ENCODE assay signal across 22 cellular contexts in genomic region chr1:151936653-151937052, GRCh38. TPM values are rescaled to one million over a fixed set of nuclear protein-coding genes. Genes with fewer than 3 reads are reported as not detected.
DNase-seq lines count a peak whose midpoint lies in the region; ATAC-seq and TF ChIP-seq lines count a peak whose summit lies in the region.
"Had no signal": no experiment of that assay in that cellular context is flagged by ENCODE, and none has a peak within 500 bp of the region (broad histone marks: within the 10 kb centered on the region; RNA-seq: fewer than 3 reads in every experiment).

No MANE protein-coding gene starts in this region.

- H3K36me3 ChIP-seq in PC-3 (ENCODE audit: low read depth, low read length) (no peaks in the 10 kb centered on the region), hepatocyte (replicated peaks; ENCODE audit: insufficient read depth, low read depth) (no peaks in the 10 kb centered on the region), neural progenitor cell (no peaks in the 10 kb centered on the region), upper lobe of right lung (no peaks in the 10 kb centered on the region)
- H3K36me3 ChIP-seq: thyroid gland had no signal

- TF ChIP-seq CTCF in PC-3 (conservative IDR thresholded peaks at IDR 0.05; ENCODE audit: low read depth, low read length) = no peak
- no peak for TF ChIP-seq CTCF in hepatocyte (IDR thresholded peaks at IDR 0.05; ENCODE audit: poor library complexity)
- no peak for TF ChIP-seq CTCF in neural progenitor cell (IDR thresholded peaks at IDR 0.05)
- TF ChIP-seq CTCF in upper lobe of right lung (IDR thresholded peaks at IDR 0.05) = no peak
- TF ChIP-seq CTCF in natural killer cell (IDR thresholded peaks at IDR 0.05) = no peak

- intact Hi-C loops in PC-3 (cut with micrococcal nuclease) = loop anchor here (1.0 kb wide), 1 partner anchor 10 kb away; no protein-coding TSS in a partner anchor
- intact Hi-C loops in upper lobe of right lung (cut with DNase I) = no loop called here
- intact Hi-C loops in natural killer cell (cut with micrococcal nuclease) = no loop called here

- BruUV-seq in PC-3 (replicated peaks; lab: Mats Ljungman, UMichigan) = TSS peak; percentile 93

- H3F3A ChIP-seq in PC-3 (ENCODE audit: low read length, unreplicated experiment) = no peaks in the 10 kb centered on the region
- no peaks in the 10 kb centered on the region for H3F3A ChIP-seq in neural progenitor cell (ENCODE audit: low read depth)

- POLR2A ChIA-PET in PC-3 (lab: Charles Lee; ENCODE audit: unreplicated experiment) = interaction anchor here (0.5 to 2.0 kb wide), 7 partner anchors 10 to 65 kb away, joined by 3 to 23 read pairs (median 5); partner anchors contain the start of gene S100A10

- H3K4me3 Mint-ChIP-seq in neural progenitor cell = peak overlapping the region; percentile 0
- H3K4me3 Mint-ChIP-seq in activated T-cell treated with anti-CD3 and anti-CD28 coated beads, Interleukin-2, amount 50 U/mL, for 72 hours = no peak overlapping the region
- H3K4me3 Mint-ChIP-seq in natural killer cell = no peak overlapping the region
- H3K4me3 Mint-ChIP-seq: activated naive CD8-positive, alpha-beta T cell treated with anti-CD3 and anti-CD28 coated beads, Interleukin-2, amount 10 ng/mL, durations not matched to agents 7 days and 5 days; activated T-helper 1 cell treated with anti-CD3 and anti-CD28 coated beads, Interleukin-12 subunit alpha, Interleukin-12 subunit beta, Interleukin-2, Interleukin-4 antibody, amounts not matched to agents 30 ng/mL and 10 ng/mL and 1 ng/mL, durations not matched to agents 14 hours and 24 hours and 36 hours; CD4-positive, alpha-beta memory T cell; T-helper 1 cell treated with Interleukin-12 subunit alpha and Interleukin-12 subunit beta and Interleukin-4 antibody, amounts not matched to agents 30 μg/mL and 1 μg/mL, for 36 hours had no signal

- H4K20me1 ChIP-seq in PC-3 (ENCODE audit: low read length) (no peaks in the 10 kb centered on the region), hepatocyte (ENCODE audit: insufficient read depth, poor library complexity, severe bottlenecking) (no peaks in the 10 kb centered on the region), neural progenitor cell (ENCODE audit: low read depth) (no peaks in the 10 kb centered on the region)

- H3K27me3 Mint-ChIP-seq in neural progenitor cell (ENCODE audit: insufficient read depth, low read depth) (peaks cover 6% of the 10 kb centered on the region), natural killer cell (ENCODE audit: low read depth in 2 of 2) (peaks cover 8 to 13% of the 10 kb centered on the region in 2 donors)
- H3K27me3 Mint-ChIP-seq in activated T-cell treated with anti-CD3 and anti-CD28 coated beads, Interleukin-2, amount 50 U/mL, for 72 hours (ENCODE audit: low read depth) = no peaks in the 10 kb centered on the region

- H3K9me3 ChIP-seq in PC-3 (ENCODE audit: low read length) (no peaks in the 10 kb centered on the region), hepatocyte (ENCODE audit: low read depth) (no peaks in the 10 kb centered on the region), neural progenitor cell (ENCODE audit: low read depth) (no peaks in the 10 kb centered on the region), upper lobe of right lung (no peaks in the 10 kb centered on the region)
- H3K9me3 ChIP-seq: psoas muscle, thyroid gland had no signal

- H3K36me3 Mint-ChIP-seq in neural progenitor cell = no peaks in the 10 kb centered on the region
- H3K36me3 Mint-ChIP-seq in activated T-cell treated with anti-CD3 and anti-CD28 coated beads, Interleukin-2, amount 50 U/mL, for 72 hours (ENCODE audit: insufficient read depth in 2 of 2) = peaks cover 0 to 2% of the 10 kb centered on the region in 2 donors
- H3K36me3 Mint-ChIP-seq in natural killer cell = no peaks in the 10 kb centered on the region
- H3K36me3 Mint-ChIP-seq: activated naive CD8-positive, alpha-beta T cell treated with anti-CD3 and anti-CD28 coated beads, Interleukin-2, amount 10 ng/mL, durations not matched to agents 7 days and 5 days had no signal

- H3K9ac ChIP-seq in PC-3 (ENCODE audit: low read length) (peak overlapping the region; percentile 41), neural progenitor cell (no peak overlapping the region)

- whole genome bisulfite sequencing in hepatocyte (ENCODE audit: low lambda C conversion rate, missing lambda C conversion rate) = 15% methylated on average over 7 of the region's 7 CpGs

- H3K4me1 ChIP-seq in PC-3 (ENCODE audit: insufficient read depth, low read length) = peaks cover 38% of the 10 kb centered on the region
- H3K4me1 ChIP-seq in hepatocyte (ENCODE audit: insufficient read depth) = peaks cover 30% of the 10 kb centered on the region
- H3K4me1 ChIP-seq in neural progenitor cell = peaks cover 7% of the 10 kb centered on the region
- H3K4me1 ChIP-seq in upper lobe of right lung = peaks cover 3% of the 10 kb centered on the region
- H3K4me1 ChIP-seq: psoas muscle had no signal

- CTCF ChIA-PET in PC-3 (lab: Charles Lee) = interaction anchor here (0.6 to 4.2 kb wide), 12 partner anchors 8 to 77 kb away, joined by 3 to 46 read pairs (median 4); no protein-coding TSS in a partner anchor

- no peaks in the 10 kb centered on the region for H3K27me3 ChIP-seq in PC-3 (ENCODE audit: low read length)
- no peaks in the 10 kb centered on the region for H3K27me3 ChIP-seq in hepatocyte
- peaks cover 26% of the 10 kb centered on the region for H3K27me3 ChIP-seq in neural progenitor cell
- no peaks in the 10 kb centered on the region for H3K27me3 ChIP-seq in upper lobe of right lung
- H3K27me3 ChIP-seq: thyroid gland had no signal

- H3K4me1 Mint-ChIP-seq in neural progenitor cell (peaks cover 40% of the 10 kb centered on the region), natural killer cell (peaks cover 0 to 11% of the 10 kb centered on the region in 2 donors)
- H3K4me1 Mint-ChIP-seq in activated T-cell treated with anti-CD3 and anti-CD28 coated beads, Interleukin-2, amount 50 U/mL, for 72 hours (ENCODE audit: low read depth) = peaks cover 16% of the 10 kb centered on the region

- no peak overlapping the region; the same call in 1 of the 2 replicates for H3K4me3 ChIP-seq in PC-3 (ENCODE audit: low read length)
- no peak overlapping the region for H3K4me3 ChIP-seq in hepatocyte
- H3K4me3 ChIP-seq in neural progenitor cell = no peak overlapping the region
- no peak overlapping the region for H3K4me3 ChIP-seq in upper lobe of right lung
- H3K4me3 ChIP-seq: psoas muscle, thyroid gland had no signal

- H3K79me2 ChIP-seq in PC-3 (ENCODE audit: low read length) (no peaks in the 10 kb centered on the region), hepatocyte (peaks cover 4% of the 10 kb centered on the region), neural progenitor cell (ENCODE audit: low read depth) (no peaks in the 10 kb centered on the region)

- H3K27ac ChIP-seq in PC-3 (ENCODE audit: low read length) (peak overlapping the region; percentile 60), hepatocyte (peak overlapping the region; percentile 85), neural progenitor cell (no peak overlapping the region), upper lobe of right lung (no peak overlapping the region)
- H3K27ac ChIP-seq: psoas muscle, thyroid gland had no signal

- peak overlapping the region; percentile 14 for H3K4me2 ChIP-seq in PC-3 (ENCODE audit: low read length)
- peak overlapping the region; percentile 64 for H3K4me2 ChIP-seq in hepatocyte
- H3K4me2 ChIP-seq in neural progenitor cell = no peak overlapping the region

- peak; percentile 47 for DNase-seq in ELF-1 (ENCODE audit: low read depth, low spot score)
- DNase-seq in PC-3 = no peak
- peak; percentile 38 for DNase-seq in hepatocyte (ENCODE audit: low spot score)
- DNase-seq in neural progenitor cell (ENCODE audit: low spot score) = peak; percentile 66
- DNase-seq in upper lobe of right lung = no peak
- DNase-seq in activated T-cell treated with anti-CD3 and anti-CD28 coated beads, Interleukin-2, amount 50 U/mL, for 72 hours = no peak
- no peak for DNase-seq in natural killer cell
- DNase-seq: activated CD4-positive, CD25-positive, alpha-beta regulatory T cell; activated CD8-positive, alpha-beta memory T cell treated with anti-CD3 and anti-CD28 coated beads for 24 hours; activated naive CD8-positive, alpha-beta T cell treated with anti-CD3 and anti-CD28 coated beads, Interleukin-2, amount 10 ng/mL, durations not matched to agents 7 days and 5 days; CD4-positive, alpha-beta memory T cell; DND-41; GOT3; KG1; mammary epithelial cell; NCI-H2029 treated with DMSO at 0.1 percent for 48 hours; NCI-H524 treated with DMSO at 0.1 percent for 48 hours; psoas muscle; thyroid gland had no signal

- peak overlapping the region; percentile 40 for H2AFZ ChIP-seq in PC-3 (ENCODE audit: low read length)
- H2AFZ ChIP-seq in hepatocyte = peak overlapping the region; percentile 29
- H2AFZ ChIP-seq in neural progenitor cell (replicated peaks) = no peak overlapping the region

- no peaks in the 10 kb centered on the region for H3K9me2 ChIP-seq in PC-3 (replicated peaks; ENCODE audit: low read length)
- no peaks in the 10 kb centered on the region for H3K9me2 ChIP-seq in hepatocyte (replicated peaks; ENCODE audit: insufficient read depth)

- ATAC-seq in PC-3 = peak; percentile 5; the same call in 1 of the 2 replicates
- ATAC-seq in upper lobe of right lung = no peak
- ATAC-seq in activated T-cell treated with anti-CD3 and anti-CD28 coated beads, Interleukin-2, amount 50 U/mL, for 72 hours (replicated peaks in 1 of 2) = no peak
- ATAC-seq in natural killer cell = no peak
- ATAC-seq in HG03045 (IDR thresholded peaks at IDR 0.05; ENCODE audit: unreplicated experiment) = no peak
- ATAC-seq: psoas muscle had no signal

- H3K9me3 Mint-ChIP-seq in neural progenitor cell (no peaks in the 10 kb centered on the region), natural killer cell (no peaks in the 10 kb centered on the region)
- H3K9me3 Mint-ChIP-seq in activated T-cell treated with anti-CD3 and anti-CD28 coated beads, Interleukin-2, amount 50 U/mL, for 72 hours = no peaks in the 10 kb centered on the region
- H3K9me3 Mint-ChIP-seq: activated naive CD8-positive, alpha-beta T cell treated with anti-CD3 and anti-CD28 coated beads, Interleukin-2, amount 10 ng/mL, durations not matched to agents 7 days and 5 days; activated T-helper 1 cell treated with anti-CD3 and anti-CD28 coated beads, Interleukin-12 subunit alpha, Interleukin-12 subunit beta, Interleukin-2, Interleukin-4 antibody, amounts not matched to agents 30 ng/mL and 10 ng/mL and 1 ng/mL, durations not matched to agents 14 hours and 24 hours and 36 hours; T-helper 1 cell treated with Interleukin-12 subunit alpha and Interleukin-12 subunit beta and Interleukin-4 antibody, amounts not matched to agents 30 μg/mL and 1 μg/mL, for 36 hours had no signal

- no peak overlapping the region for H3K27ac Mint-ChIP-seq in neural progenitor cell
- no peak overlapping the region for H3K27ac Mint-ChIP-seq in activated T-cell treated with anti-CD3 and anti-CD28 coated beads, Interleukin-2, amount 50 U/mL, for 72 hours
- no peak overlapping the region for H3K27ac Mint-ChIP-seq in natural killer cell
- H3K27ac Mint-ChIP-seq: activated naive CD8-positive, alpha-beta T cell treated with anti-CD3 and anti-CD28 coated beads, Interleukin-2, amount 10 ng/mL, durations not matched to agents 7 days and 5 days; activated T-helper 1 cell treated with anti-CD3 and anti-CD28 coated beads, Interleukin-12 subunit alpha, Interleukin-12 subunit beta, Interleukin-2, Interleukin-4 antibody, amounts not matched to agents 30 ng/mL and 10 ng/mL and 1 ng/mL, durations not matched to agents 14 hours and 24 hours and 36 hours; T-helper 1 cell treated with Interleukin-12 subunit alpha and Interleukin-12 subunit beta and Interleukin-4 antibody, amounts not matched to agents 30 μg/mL and 1 μg/mL, for 36 hours had no signal

RNA-seq across cellular contexts. Expression of gene THEM4, which starts 27.3 kb away (rescaled TPM):
- total RNA-seq in PC-3 (2014; rRNA removed) = 18.1 and 19.6 TPM in 2 replicates
- 18.6 and 24.8 TPM in 2 replicates for total RNA-seq in hepatocyte
- 20.2 and 25.2 TPM in 2 replicates for polyA plus RNA-seq in hepatocyte
- 12.4 and 14.1 TPM in 2 replicates for total RNA-seq in neural progenitor cell (ENCODE audit: low replicate concordance)
- 14.0 TPM for total RNA-seq in upper lobe of right lung
- 10 to 100 TPM; 40.5 to 41.5 TPM for total RNA-seq in activated T-cell treated with anti-CD3 and anti-CD28 coated beads, Interleukin-2, amount 50 U/mL, for 72 hours
- total RNA-seq in natural killer cell = 10 to 100 TPM; 11.9 to 16.2 (median 15.5) TPM

RNA-seq across cellular contexts. Expression of gene S100A10, which starts 57.0 kb away (rescaled TPM):
- total RNA-seq in PC-3 (2014; rRNA removed) = 349 and 400 TPM in 2 replicates
- total RNA-seq in hepatocyte = 408 and 485 TPM in 2 replicates
- 3,367 and 3,493 TPM in 2 replicates for polyA plus RNA-seq in hepatocyte
- total RNA-seq in neural progenitor cell (ENCODE audit: low replicate concordance) = 0.54 and 1.1 TPM in 2 replicates
- 643 TPM for total RNA-seq in upper lobe of right lung
- total RNA-seq in activated T-cell treated with anti-CD3 and anti-CD28 coated beads, Interleukin-2, amount 50 U/mL, for 72 hours = 100 to 1,000 TPM in 1 of 2 donors, 10 to 100 TPM in 1; 76.6 to 138 TPM
- 100 to 1,000 TPM; 142 to 200 (median 183) TPM for total RNA-seq in natural killer cell

Comparison
In these comparisons a context has a peak if more than half of its experiments do, and no peak if none do; other contexts are left out.
1. DNase-seq: peak in ELF-1 (single experiment), hepatocyte (single experiment) and neural progenitor cell (single experiment); none in PC-3 (single experiment), upper lobe of right lung (single experiment), activated T-cell treated with anti-CD3 and anti-CD28 coated beads, Interleukin-2, amount 50 U/mL, for 72 hours (0 of 2) and natural killer cell (single experiment).
2. H3K27ac ChIP-seq: peak in PC-3 (single experiment) and hepatocyte (single experiment); none in neural progenitor cell (single experiment) and upper lobe of right lung (single experiment).
3. RNA of gene S100A10, which starts 57.0 kb away (total RNA-seq): 643 TPM in upper lobe of right lung (single experiment), 408 to 485 TPM in hepatocyte, 349 to 400 TPM in PC-3, 142 to 200 TPM in natural killer cell and 76.6 to 138 TPM in activated T-cell treated with anti-CD3 and anti-CD28 coated beads, Interleukin-2, amount 50 U/mL, for 72 hours; 0.54 to 1.1 TPM in neural progenitor cell; every median in the first group is over 10 times any median in the second.